19 cellular contexts compared by ENCODE assay signal in the genomic region with DNA sequence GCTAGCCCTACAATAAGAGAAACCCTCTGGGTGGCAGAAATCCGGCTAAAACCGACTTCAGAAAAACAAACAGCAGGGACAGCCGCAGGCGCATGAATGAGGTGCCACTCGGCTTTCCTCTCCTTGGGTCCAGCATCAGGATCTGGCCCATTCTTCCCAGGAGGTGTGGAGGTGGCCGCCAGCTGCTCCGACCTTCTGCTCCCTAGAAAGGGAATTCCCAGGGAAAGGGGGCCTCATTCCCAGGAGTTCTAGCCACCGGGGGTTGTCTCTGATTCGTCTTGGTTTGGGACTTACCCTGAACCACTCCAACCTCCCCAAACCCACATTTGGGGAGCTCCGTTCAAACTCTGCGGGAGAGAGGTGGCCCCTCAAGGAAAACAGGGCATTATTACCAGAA. TPM values are rescaled to one million over a fixed set of nuclear protein-coding genes. Genes with fewer than 3 reads are reported as not detected.
A peak's percentile ranks its signal among the peaks of the same experiment; 100 is the strongest.
DNase-seq lines count a peak whose midpoint lies in the region; ATAC-seq and TF ChIP-seq lines count a peak whose summit lies in the region.
"Had no signal": no experiment of that assay in that cellular context is flagged by ENCODE, and none has a peak within 500 bp of the region (broad histone marks: within the 10 kb centered on the region; RNA-seq: fewer than 3 reads in every experiment).

No MANE protein-coding gene starts in this region.

- H3K27me3 ChIP-seq in BLaER1 (peaks cover 22% of the 10 kb centered on the region), RWPE2 (ENCODE audit: insufficient read depth, poor library complexity, severe bottlenecking) (no peaks in the 10 kb centered on the region)
- no peaks in the 10 kb centered on the region for H3K27me3 ChIP-seq in CD8-positive, alpha-beta memory T cell (ENCODE audit: insufficient read depth, low read length, poor library complexity, severe bottlenecking)

- H3K27ac ChIP-seq in BLaER1, result no peak overlapping the region
- H3K27ac ChIP-seq in RWPE2 (ENCODE audit: poor library complexity, severe bottlenecking), result no peak overlapping the region
- H3K27ac ChIP-seq in CD8-positive, alpha-beta memory T cell (ENCODE audit: low read depth, low read length), result no peak overlapping the region
- H3K27ac ChIP-seq: C4-2B, HL-60 had no signal

- peak; percentile 40 for DNase-seq in RWPE2 (ENCODE audit: low spot score)
- DNase-seq in mucosa of descending colon, result peak in 2 of 3 donors; percentile 11 to 19
- DNase-seq in stimulated activated naive B cell treated with anti-CD40 and anti-IgM and Interleukin-4, amounts not matched to agents 10 μg/mL and 1 μg/mL and 100 μg/mL, for 72 hours, result no peak
- DNase-seq in DMS79 treated with DMSO at 0.1 percent for 48 hours (lab: John Stamatoyannopoulos, UW), result no peak
- DNase-seq in CD8-positive, alpha-beta memory T cell, result no peak
- DNase-seq: 8988T; CD4-positive, alpha-beta T cell; DMS153; DMS79; GF-D8; IMR-90 had no signal

- H3K4me1 Mint-ChIP-seq in stimulated activated naive B cell treated with anti-CD40 and anti-IgM and Interleukin-4, amounts not matched to agents 10 μg/mL and 1 μg/mL and 100 μg/mL, for 72 hours, result peaks cover 28 to 40% of the 10 kb centered on the region in 2 donors
- H3K4me1 Mint-ChIP-seq in CD8-positive, alpha-beta memory T cell, result peaks cover 15 to 25% (median 17%) of the 10 kb centered on the region in 3 donors

- H3K27ac Mint-ChIP-seq in stimulated activated naive B cell treated with anti-CD40 and anti-IgM and Interleukin-4, amounts not matched to agents 10 μg/mL and 1 μg/mL and 100 μg/mL, for 72 hours, result peak overlapping the region; percentile 63
- H3K27ac Mint-ChIP-seq in CD8-positive, alpha-beta memory T cell, result no peak overlapping the region
- H3K27ac Mint-ChIP-seq: CD4-positive, alpha-beta T cell had no signal

- H3K27me3 Mint-ChIP-seq in stimulated activated naive B cell treated with anti-CD40 and anti-IgM and Interleukin-4, amounts not matched to agents 10 μg/mL and 1 μg/mL and 100 μg/mL, for 72 hours, result peaks cover 0 to 4% of the 10 kb centered on the region in 2 donors
- H3K27me3 Mint-ChIP-seq in CD8-positive, alpha-beta memory T cell, result peaks cover 0 to 11% of the 10 kb centered on the region in 2 donors
- H3K27me3 Mint-ChIP-seq: B cell had no signal

- CTCF ChIA-PET in CD8-positive, alpha-beta memory T cell (lab: Charles Lee), result no interaction called here

- H3K9ac ChIP-seq in BLaER1, result no peak overlapping the region

- POLR2A ChIA-PET in CD8-positive, alpha-beta memory T cell (lab: Charles Lee), result no interaction called here

- H3K9me3 ChIP-seq in BLaER1 (no peaks in the 10 kb centered on the region), RWPE2 (ENCODE audit: severe bottlenecking) (no peaks in the 10 kb centered on the region), mucosa of descending colon (no peaks in the 10 kb centered on the region)
- H3K9me3 ChIP-seq in CD8-positive, alpha-beta memory T cell (ENCODE audit: low read length), result no peaks in the 10 kb centered on the region
- H3K9me3 ChIP-seq: HAP-1 had no signal

- no peak for ATAC-seq in RWPE2 (ENCODE audit: low read depth)
- no peak for ATAC-seq in mucosa of descending colon
- no peak for ATAC-seq in stimulated activated naive B cell treated with anti-CD40 and anti-IgM and Interleukin-4, amounts not matched to agents 10 μg/mL and 1 μg/mL and 100 μg/mL, for 72 hours (replicated peaks)
- ATAC-seq in HG02981 (IDR thresholded peaks at IDR 0.05; ENCODE audit: unreplicated experiment), result no peak
- ATAC-seq: K562 had no signal

- peaks cover 0 to 5% of the 10 kb centered on the region in 2 donors for H3K36me3 Mint-ChIP-seq in stimulated activated naive B cell treated with anti-CD40 and anti-IgM and Interleukin-4, amounts not matched to agents 10 μg/mL and 1 μg/mL and 100 μg/mL, for 72 hours
- no peaks in the 10 kb centered on the region for H3K36me3 Mint-ChIP-seq in CD8-positive, alpha-beta memory T cell

- H3K36me3 ChIP-seq in BLaER1 (no peaks in the 10 kb centered on the region), RWPE2 (ENCODE audit: low read depth) (no peaks in the 10 kb centered on the region), mucosa of descending colon (ENCODE audit: low read depth) (no peaks in the 10 kb centered on the region)
- no peaks in the 10 kb centered on the region for H3K36me3 ChIP-seq in CD8-positive, alpha-beta memory T cell (ENCODE audit: insufficient read depth, low read length)
- H3K36me3 ChIP-seq: HAP-1 had no signal

- H3K4me2 ChIP-seq in BLaER1, result peak overlapping the region; percentile 84

- H3K4me1 ChIP-seq in BLaER1 (peaks cover 68% of the 10 kb centered on the region), RWPE2 (ENCODE audit: insufficient read depth, poor library complexity, severe bottlenecking) (peaks cover 6% of the 10 kb centered on the region), mucosa of descending colon (ENCODE audit: low read depth) (no peaks in the 10 kb centered on the region)
- H3K4me1 ChIP-seq in CD8-positive, alpha-beta memory T cell (ENCODE audit: insufficient read depth, low read length), result no peaks in the 10 kb centered on the region
- H3K4me1 ChIP-seq: HAP-1 had no signal

- H3K4me3 ChIP-seq in BLaER1, result no peak overlapping the region
- H3K4me3 ChIP-seq in RWPE2 (ENCODE audit: severe bottlenecking), result no peak overlapping the region
- H3K4me3 ChIP-seq in mucosa of descending colon, result no peak overlapping the region
- no peak overlapping the region for H3K4me3 ChIP-seq in CD8-positive, alpha-beta memory T cell (ENCODE audit: low read length)
- H3K4me3 ChIP-seq: HAP-1, K562 had no signal

- H3K9me3 Mint-ChIP-seq in stimulated activated naive B cell treated with anti-CD40 and anti-IgM and Interleukin-4, amounts not matched to agents 10 μg/mL and 1 μg/mL and 100 μg/mL, for 72 hours, result peaks cover 1 to 5% of the 10 kb centered on the region in 2 donors
- peaks cover 0 to 2% (median 0%) of the 10 kb centered on the region in 5 donors for H3K9me3 Mint-ChIP-seq in CD8-positive, alpha-beta memory T cell
- H3K9me3 Mint-ChIP-seq: CD4-positive, alpha-beta T cell had no signal

- no peak overlapping the region for H3K4me3 Mint-ChIP-seq in stimulated activated naive B cell treated with anti-CD40 and anti-IgM and Interleukin-4, amounts not matched to agents 10 μg/mL and 1 μg/mL and 100 μg/mL, for 72 hours
- H3K4me3 Mint-ChIP-seq in CD8-positive, alpha-beta memory T cell, result no peak overlapping the region
- H3K4me3 Mint-ChIP-seq: B cell; CD4-positive, alpha-beta T cell had no signal

- TF ChIP-seq CTCF in RWPE2 (IDR thresholded peaks at IDR 0.05; ENCODE audit: poor library complexity, severe bottlenecking) (no peak), mucosa of descending colon (IDR thresholded peaks at IDR 0.05) (no peak)

- intact Hi-C loops in mucosa of descending colon (cut with DNase I, micrococcal nuclease), result no loop called here

- peaks cover 32% of the 10 kb centered on the region for H4K20me1 ChIP-seq in BLaER1

RNA-seq across cellular contexts. Expression of a gene that starts 13.0 kb away (rescaled TPM):
- 10 to 100 TPM in 1 of 3 donors, 1 to 10 TPM in 2; 4.9 to 22.5 (median 5.6) TPM for total RNA-seq in mucosa of descending colon
- total RNA-seq in CD8-positive, alpha-beta memory T cell, result under 1 TPM; 0.18 to 0.31 TPM
- polyA plus RNA-seq in CD8-positive, alpha-beta memory T cell, result 0.23 TPM
- total RNA-seq: H4 had no signal

Comparison
In these comparisons a context has a peak if more than half of its experiments do, and no peak if none do; other contexts are left out.
1. DNase-seq: peak in RWPE2 (single experiment) and mucosa of descending colon (2 of 3); none in stimulated activated naive B cell treated with anti-CD40 and anti-IgM and Interleukin-4, amounts not matched to agents 10 μg/mL and 1 μg/mL and 100 μg/mL, for 72 hours (single experiment), DMS79 treated with DMSO at 0.1 percent for 48 hours (single experiment) and CD8-positive, alpha-beta memory T cell (0 of 5).
2. RNA of a gene that starts 13.0 kb away (total RNA-seq): 4.9 to 22.5 TPM in mucosa of descending colon; 0.18 to 0.31 TPM in CD8-positive, alpha-beta memory T cell; every median in the first group is over 4 times any median in the second.